8 cellular contexts compared by ENCODE assay signal in genomic region chr1:18927654-18928272, GRCh38. TPM values are rescaled to one million over a fixed set of nuclear protein-coding genes. Genes with fewer than 3 reads are reported as not detected.
DNase-seq lines count a peak whose midpoint lies in the region; ATAC-seq, FAIRE-seq and TF ChIP-seq lines count a peak whose summit lies in the region.

No MANE protein-coding gene starts in this region.

- ATAC-seq in HCT116 (no peak), HG02571 (IDR thresholded peaks at IDR 0.05; ENCODE audit: unreplicated experiment) (no peak)

- H3K4me1 Mint-ChIP-seq in Calu3 (ENCODE audit: low read depth, unreplicated experiment): peaks cover 15% of the 10 kb centered on the region

- in situ Hi-C loops in brain microvascular endothelial cell (cut with HindIII; ENCODE audit: low pct_ligation_motif_present, low sequenced_read_pairs): no loop called here

- H3K9me3 Mint-ChIP-seq in Calu3 (ENCODE audit: low read depth, unreplicated experiment): no peaks in the 10 kb centered on the region

- peaks cover 92% of the 10 kb centered on the region for H3K79me2 ChIP-seq in HCT116 (ENCODE audit: insufficient read depth, low read length)

- H3K27ac ChIP-seq in HCT116 (ENCODE audit: low read depth, low read length) (peak overlapping the region; percentile 97), Peyer's patch (peak overlapping the region; percentile 65 to 87 (median 86)), brain microvascular endothelial cell (peak overlapping the region; percentile 62), skin epidermis (peak overlapping the region; percentile 51 to 99 (median 88))

- FAIRE-seq in H54 (lab: Jason Lieb, UNC): no peak

- H3K4me2 ChIP-seq in HCT116 (ENCODE audit: low read length): peak overlapping the region; percentile 100

- no peaks in the 10 kb centered on the region for H3K27me3 Mint-ChIP-seq in Calu3 (ENCODE audit: unreplicated experiment)

- DNase-seq in Calu3: peak; percentile 16
- DNase-seq in HCT116 (ENCODE audit: low read depth, low spot score): no peak
- DNase-seq in Peyer's patch: peak in 2 of 3 donors; percentile 65 to 66
- no peak for DNase-seq in brain microvascular endothelial cell
- DNase-seq in H54 (ENCODE audit: insufficient read length, low spot score): no peak
- no peak for DNase-seq in DMS 273 treated with DMSO at 0.1 percent for 48 hours (lab: John Stamatoyannopoulos, UW)

- H3K36me3 ChIP-seq in HCT116 (ENCODE audit: control insufficient read depth in 1 of 2, insufficient read depth in 2 of 2, low read length in 2 of 2) (no peaks in the 10 kb centered on the region), Peyer's patch (no peaks in the 10 kb centered on the region), brain microvascular endothelial cell (replicated peaks) (no peaks in the 10 kb centered on the region)

- peak overlapping the region; percentile 88 for H3K9ac ChIP-seq in HCT116 (ENCODE audit: low read length)

- H3K27me3 ChIP-seq in HCT116 (ENCODE audit: insufficient read depth, low read length) (no peaks in the 10 kb centered on the region), Peyer's patch (no peaks in the 10 kb centered on the region), brain microvascular endothelial cell (replicated peaks) (no peaks in the 10 kb centered on the region)

- CTCF ChIA-PET in Calu3 (lab: Charles Lee): interaction anchor here (0.8 to 1.4 kb wide), 4 partner anchors 14 to 45 kb away, joined by 3 to 5 read pairs (median 3); no protein-coding TSS in a partner anchor
- CTCF ChIA-PET in HCT116 (lab: Charles Lee): interaction anchor here (1.4 to 4.8 kb wide), 4 partner anchors 14 to 25 kb away, joined by 4 to 36 read pairs (median 10); partner anchors contain the start of gene ALDH4A1

- peaks cover 12% of the 10 kb centered on the region for H3K36me3 Mint-ChIP-seq in Calu3 (ENCODE audit: insufficient read depth, unreplicated experiment)

- H3K9me2 ChIP-seq in HCT116 (ENCODE audit: insufficient read depth): no peaks in the 10 kb centered on the region

- no peak overlapping the region for H3K4me3 Mint-ChIP-seq in Calu3 (ENCODE audit: low read depth, unreplicated experiment)

- intact Hi-C loops in Calu3 (cut with micrococcal nuclease; ENCODE audit: unreplicated experiment): no loop called here
- intact Hi-C loops in HCT116 (cut with micrococcal nuclease): no loop called here

- POLR2A ChIA-PET in HCT116 (lab: Charles Lee): interaction anchor here (1.2 to 3.1 kb wide), 4 partner anchors 8 to 15 kb away, joined by 3 to 13 read pairs (median 6); no protein-coding TSS in a partner anchor

- H3K4me3 ChIP-seq in HCT116 (replicated peaks in 1 of 2; ENCODE audit: low read depth in 1 of 2, low read length in 2 of 2) (peak overlapping the region; percentile 43 to 66), Peyer's patch (peak overlapping the region in 3 of 4 donors; percentile 9 to 31 (median 23)), brain microvascular endothelial cell (ENCODE audit: low read depth, low read length) (no peak overlapping the region), skin epidermis (peak overlapping the region in 4 of 7 experiments; percentile 5 to 15 (median 9))

- H3K4me1 ChIP-seq in HCT116 (ENCODE audit: control insufficient read depth in 1 of 2, insufficient read depth in 2 of 2, low read length in 2 of 2) (peaks cover 36 to 86% of the 10 kb centered on the region in 2 experiments), Peyer's patch (peaks cover 0 to 46% (median 26%) of the 10 kb centered on the region in 4 donors)

- H4K20me1 ChIP-seq in HCT116 (ENCODE audit: insufficient read depth): no peaks in the 10 kb centered on the region

- H2AFZ ChIP-seq in HCT116 (ENCODE audit: low read depth, low read length, poor library complexity, severe bottlenecking): no peak overlapping the region

- no peak for TF ChIP-seq RAD21 in HCT116 (IDR thresholded peaks at IDR 0.05; ENCODE audit: low read depth)

- RAD21 ChIA-PET in HCT116 (lab: Charles Lee; ENCODE audit: low non-redundant PET in 1 of 2, low total read pairs in 2 of 2, uncharacterized antibody in 2 of 2, unreplicated experiment in 2 of 2): interaction anchor here in 1 of 2 experiments (1.0 kb wide), 1 partner anchor 85 kb away, joined by 3 read pairs; no protein-coding TSS in a partner anchor

- no peak overlapping the region for H3K27ac Mint-ChIP-seq in Calu3 (ENCODE audit: unreplicated experiment)

- TF ChIP-seq POLR2A in HCT116 (IDR thresholded peaks at IDR 0.05; ENCODE audit: borderline replicate concordance, extremely low read depth, insufficient read depth, insufficient read length) (no peak), Peyer's patch (IDR thresholded peaks at IDR 0.05) (no peak), H54 (IDR thresholded peaks at IDR 0.05; ENCODE audit: low read depth, low read length) (no peak)

- no TSS peak for BruUV-seq in Calu3 (replicated peaks; lab: Mats Ljungman, UMichigan)
- BruUV-seq in HCT116 (replicated peaks; lab: Mats Ljungman, UMichigan): no TSS peak

- H3K9me3 ChIP-seq in HCT116 (ENCODE audit: control insufficient read depth in 1 of 2, insufficient read depth in 1 of 2, low read depth in 1 of 2, low read length in 2 of 2): no peaks in the 10 kb centered on the region
- no peaks in the 10 kb centered on the region for H3K9me3 ChIP-seq in Peyer's patch

- no peak for TF ChIP-seq CTCF in Calu3 (IDR thresholded peaks at IDR 0.05; ENCODE audit: unreplicated experiment)
- TF ChIP-seq CTCF in HCT116 (IDR thresholded peaks at IDR 0.05 in 2 of 3, conservative IDR thresholded peaks at IDR 0.05 in 1 of 3; ENCODE audit: borderline replicate concordance in 1 of 3, insufficient read depth in 1 of 3, low read depth in 2 of 3, low read length in 2 of 3): no peak
- no peak for TF ChIP-seq CTCF in Peyer's patch (IDR thresholded peaks at IDR 0.05)
- no peak for TF ChIP-seq CTCF in brain microvascular endothelial cell (IDR thresholded peaks at IDR 0.05; ENCODE audit: low read depth, low read length, missing control alignments)

TF ChIP-seq in HCT116, 20 proteins besides CTCF, POLR2A, EP300 and RAD21:
- TF ChIP-seq EZH2phosphoT487 (IDR thresholded peaks at IDR 0.05; ENCODE audit: borderline replicate concordance): no peak
- TF ChIP-seq ZFX (IDR thresholded peaks at IDR 0.05): no peak
- TF ChIP-seq YY1 (IDR thresholded peaks at IDR 0.05; ENCODE audit: extremely low read depth, insufficient replicate concordance, low read depth, low read length): no peak
- TF ChIP-seq ZNF274 (IDR thresholded peaks at IDR 0.05; ENCODE audit: low read depth, low read length): no peak

RNA-seq across cellular contexts. Expression of gene ALDH4A1, which starts 25.4 kb away (rescaled TPM):
- 10.1 and 10.7 TPM in 2 replicates for total RNA-seq in Calu3 (2022)
- 12.6 TPM for total RNA-seq in HCT116 (2021; ENCODE audit: unreplicated experiment)
- polyA plus RNA-seq in HCT116 (2012): 9.0 and 11.3 TPM in 2 replicates
- 1 to 10 TPM; 2.8 to 5.8 (median 4.1) TPM for total RNA-seq in Peyer's patch

RNA-seq across cellular contexts. Expression of gene IFFO2, which starts 28.7 kb away (rescaled TPM):
- total RNA-seq in Calu3 (2022) (6.6 and 13.0 TPM in 2 replicates), HCT116 (2021; ENCODE audit: unreplicated experiment) (15.6 TPM), Peyer's patch (10 to 100 TPM in 1 of 4 donors, 1 to 10 TPM in 3; 1.9 to 14.9 (median 3.8) TPM)
- 11.7 and 15.6 TPM in 2 replicates for polyA plus RNA-seq in HCT116 (2012)

Comparison
In these comparisons a context has a peak if more than half of its experiments do, and no peak if none do; other contexts are left out.
1. DNase-seq: peak in Calu3 (single experiment) and Peyer's patch (2 of 3); none in HCT116 (single experiment), brain microvascular endothelial cell (single experiment), H54 (single experiment) and DMS 273 treated with DMSO at 0.1 percent for 48 hours (single experiment).
2. Peak in every context shown above with its lines, with median percentiles within 50 percentile points of each other: H3K27ac ChIP-seq.